ENCODE assay signal across 9 cellular contexts in the genomic region with DNA sequence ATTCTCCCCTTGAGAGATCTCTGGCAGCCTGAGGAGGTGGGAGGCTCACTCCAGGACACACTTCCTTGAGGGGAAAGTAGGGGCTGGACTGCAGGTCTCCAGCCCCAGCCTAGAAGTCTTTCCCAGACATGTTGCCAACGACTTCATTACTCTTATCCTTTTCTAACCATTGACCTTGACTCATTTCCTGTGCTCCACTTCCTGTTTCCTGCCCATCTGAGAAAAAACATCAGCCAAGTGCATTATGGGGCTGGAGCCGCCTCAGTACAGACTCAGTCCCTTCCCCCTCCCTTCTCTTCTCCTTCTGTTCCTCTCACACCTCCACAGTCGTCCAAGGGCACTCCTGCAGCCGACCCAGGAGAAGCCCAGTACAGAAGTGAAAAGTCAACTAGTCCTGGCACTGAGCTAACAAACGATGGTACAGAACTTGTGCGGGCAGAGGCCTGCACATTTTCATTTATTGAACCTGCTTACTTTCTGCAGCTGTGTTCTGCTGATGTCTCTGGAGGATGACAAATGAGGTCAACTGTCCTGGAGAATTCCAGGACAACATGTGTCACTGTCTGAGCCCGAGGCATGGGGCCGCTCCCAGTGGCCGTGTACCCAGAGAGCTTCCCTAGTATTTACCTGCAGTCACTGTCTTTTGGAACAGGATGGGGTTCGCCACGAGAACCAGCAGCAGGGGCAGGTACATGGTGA. TPM values are rescaled to one million over a fixed set of nuclear protein-coding genes. Genes with fewer than 3 reads are reported as not detected.
DNase-seq lines count a peak whose midpoint lies in the region; ATAC-seq, FAIRE-seq and TF ChIP-seq lines count a peak whose summit lies in the region.
"Had no signal": no experiment of that assay in that cellular context is flagged by ENCODE, and none has a peak within 500 bp of the region (broad histone marks: within the 10 kb centered on the region; RNA-seq: fewer than 3 reads in every experiment).

No MANE protein-coding gene starts in this region.

- H2BK15ac ChIP-seq in mesendoderm (replicated peaks; ENCODE audit: low read depth), result no peak overlapping the region

- H3K23ac ChIP-seq in mesendoderm (ENCODE audit: low read length), result no peak overlapping the region

- WGBS in mesendoderm (ENCODE audit: extremely low coverage, insufficient coverage, low lambda C conversion rate), result no CpG with 5 or more reads among the region's 11 CpGs

- H2BK120ac ChIP-seq in mesendoderm (ENCODE audit: low read depth, low read length), result no peak overlapping the region

- peak overlapping the region; percentile 76 for H4K8ac ChIP-seq in mesendoderm (ENCODE audit: low read depth, low read length)

- H3K36me3 ChIP-seq in bronchial epithelial cell (ENCODE audit: control insufficient read depth, insufficient read depth, low read length) (no peaks in the 10 kb centered on the region), mesendoderm (ENCODE audit: control insufficient read depth, insufficient read depth, low read length) (no peaks in the 10 kb centered on the region)
- H3K36me3 ChIP-seq: transverse colon had no signal

- no peak for FAIRE-seq in bronchial epithelial cell (lab: Jason Lieb, UNC)

- H3K27ac ChIP-seq in mesendoderm (ENCODE audit: low read depth, low read length), result peak overlapping the region; percentile 44
- H3K27ac ChIP-seq: transverse colon had no signal

- H3K4me2 ChIP-seq in mesendoderm (ENCODE audit: low read length), result no peak overlapping the region

- no peaks in the 10 kb centered on the region for H3K79me2 ChIP-seq in mesendoderm (ENCODE audit: control insufficient read depth, insufficient read depth, low read length)

- no peak overlapping the region for H3K4ac ChIP-seq in mesendoderm (ENCODE audit: low read depth, low read length)

- no peak for TF ChIP-seq POLR2A in NB4 (IDR thresholded peaks at IDR 0.05; ENCODE audit: extremely low read depth, insufficient read length)

- H3K18ac ChIP-seq in mesendoderm (ENCODE audit: low read length), result no peak overlapping the region

- ATAC-seq in GM21723 (IDR thresholded peaks at IDR 0.05; ENCODE audit: unreplicated experiment) (no peak), HG02884 (IDR thresholded peaks at IDR 0.05; ENCODE audit: unreplicated experiment) (no peak)

- no peak overlapping the region for H4K5ac ChIP-seq in mesendoderm (ENCODE audit: low read length)

- H3K4me3 ChIP-seq in NB4 (ENCODE audit: low read depth, low read length) (no peak overlapping the region), bronchial epithelial cell (ENCODE audit: low read depth, low read length) (no peak overlapping the region), mesendoderm (ENCODE audit: low read length) (no peak overlapping the region), foreskin fibroblast (ENCODE audit: low read depth in 1 of 2, low read length in 2 of 2) (no peak overlapping the region)
- H3K4me3 ChIP-seq: transverse colon had no signal

- H3K4me1 ChIP-seq in mesendoderm (ENCODE audit: control insufficient read depth, low read depth, low read length), result no peaks in the 10 kb centered on the region
- H3K4me1 ChIP-seq: transverse colon had no signal

- no peak for TF ChIP-seq CTCF in NB4 (IDR thresholded peaks at IDR 0.05; ENCODE audit: low read depth, low read length)
- TF ChIP-seq CTCF in bronchial epithelial cell (IDR thresholded peaks at IDR 0.05; ENCODE audit: insufficient read depth, low read length, severe bottlenecking), result no peak
- TF ChIP-seq CTCF in foreskin fibroblast (IDR thresholded peaks at IDR 0.05; ENCODE audit: low read depth, low read length), result no peak

- H3K27me3 ChIP-seq in bronchial epithelial cell (ENCODE audit: control insufficient read depth, insufficient read depth, low read length), result no peaks in the 10 kb centered on the region
- no peaks in the 10 kb centered on the region for H3K27me3 ChIP-seq in mesendoderm (ENCODE audit: insufficient read depth, low read length, poor library complexity)
- H3K27me3 ChIP-seq: transverse colon had no signal

- no peak overlapping the region for H2BK5ac ChIP-seq in mesendoderm (ENCODE audit: low read length)

- peak; percentile 26 for DNase-seq in EL
- DNase-seq in NB4 (ENCODE audit: low read depth), result peak; percentile 30
- DNase-seq in bronchial epithelial cell (ENCODE audit: low read depth), result peak; percentile 48
- DNase-seq in mesendoderm, result peak; percentile 21
- DNase-seq in stimulated activated naive CD4-positive, alpha-beta T cell treated with Interleukin-2 at 50 U/mL for 16 hours (lab: John Stamatoyannopoulos, UW), result no peak
- DNase-seq in foreskin fibroblast, result no peak
- DNase-seq: transverse colon had no signal

- no peak overlapping the region for H3K9ac ChIP-seq in mesendoderm (ENCODE audit: low read length)

- no peak overlapping the region for H2AK5ac ChIP-seq in mesendoderm (ENCODE audit: low read length)

- H3K79me1 ChIP-seq in mesendoderm (ENCODE audit: low read length), result no peaks in the 10 kb centered on the region

- H3K56ac ChIP-seq in mesendoderm (ENCODE audit: low read length), result no peak overlapping the region

RNA-seq across cellular contexts. Expression of gene GPR143, which starts 20.1 kb away (rescaled TPM):
- 0.51 and 0.79 TPM in 2 replicates for total RNA-seq in bronchial epithelial cell
- polyA plus RNA-seq in mesendoderm (2013, experiment 1 of 2), result 10.0 TPM
- polyA plus RNA-seq in mesendoderm (2013, experiment 2 of 2), result 9.4 TPM

RNA-seq across cellular contexts. Expression of gene SHROOM2, which starts 40.7 kb away (rescaled TPM):
- total RNA-seq in bronchial epithelial cell, result 1.8 and 2.4 TPM in 2 replicates
- 6.0 TPM for polyA plus RNA-seq in mesendoderm (2013, experiment 1 of 2)
- 5.9 TPM for polyA plus RNA-seq in mesendoderm (2013, experiment 2 of 2)

Comparison
In these comparisons a context has a peak if more than half of its experiments do, and no peak if none do; other contexts are left out.
1. DNase-seq: peak in EL (single experiment), NB4 (single experiment), bronchial epithelial cell (single experiment) and mesendoderm (single experiment); none in stimulated activated naive CD4-positive, alpha-beta T cell treated with Interleukin-2 at 50 U/mL for 16 hours (single experiment) and foreskin fibroblast (0 of 2).